In genomic region chr12:116346751-116347150, GRCh38 we compare ENCODE assay signal across 10 cellular contexts.
DNase-seq lines count a peak whose midpoint lies in the region; ATAC-seq, FAIRE-seq and TF ChIP-seq lines count a peak whose summit lies in the region.
"Had no signal": no experiment of that assay in that cellular context is flagged by ENCODE, and none has a peak within 500 bp of the region (broad histone marks: within the 10 kb centered on the region; RNA-seq: fewer than 3 reads in every experiment).

No MANE protein-coding gene starts in this region.

- POLR2A ChIA-PET in CD4-positive, alpha-beta memory T cell (lab: Charles Lee; ENCODE audit: partially characterized antibody), result no interaction called here

- no peaks in the 10 kb centered on the region for H3K4me1 Mint-ChIP-seq in CD4-positive, alpha-beta memory T cell

- no peak overlapping the region for H3K27ac ChIP-seq in CD4-positive, alpha-beta memory T cell (ENCODE audit: low read depth, low read length)

- H3K27me3 ChIP-seq in CD4-positive, alpha-beta memory T cell (ENCODE audit: insufficient read depth, low read length), result no peaks in the 10 kb centered on the region

- no peak overlapping the region for H3K27ac Mint-ChIP-seq in CD4-positive, alpha-beta memory T cell
- H3K27ac Mint-ChIP-seq: B cell had no signal

- H3K9me3 Mint-ChIP-seq in CD4-positive, alpha-beta memory T cell, result peaks cover 0 to 9% (median under 1%) of the 10 kb centered on the region in 8 donors

- in situ Hi-C loops in astrocyte of the cerebellum (cut with HindIII; ENCODE audit: low sequenced_read_pairs), result no loop called here

- no peak overlapping the region for H3K4me3 Mint-ChIP-seq in CD4-positive, alpha-beta memory T cell
- H3K4me3 Mint-ChIP-seq: B cell had no signal

- H3K27me3 Mint-ChIP-seq in CD4-positive, alpha-beta memory T cell, result peaks cover 3% of the 10 kb centered on the region in 2 donors
- H3K27me3 Mint-ChIP-seq: B cell had no signal

- no peak for ATAC-seq in HG02885 (IDR thresholded peaks at IDR 0.05; ENCODE audit: poor library complexity, unreplicated experiment)
- ATAC-seq in GM19395 (IDR thresholded peaks at IDR 0.05; ENCODE audit: unreplicated experiment), result no peak

- FAIRE-seq in urothelium cell line (lab: Jason Lieb, UNC), result no peak

- no peak overlapping the region for H3K4me3 ChIP-seq in astrocyte of the cerebellum (ENCODE audit: low read depth, low read length)
- no peak overlapping the region for H3K4me3 ChIP-seq in CD4-positive, alpha-beta memory T cell (ENCODE audit: low read length in 2 of 2)

- H3K36me3 ChIP-seq in CD4-positive, alpha-beta memory T cell (ENCODE audit: insufficient read depth, low read length), result no peaks in the 10 kb centered on the region

- peak; percentile 11 for DNase-seq in NCI-H2196 (lab: John Stamatoyannopoulos, UW; ENCODE audit: unreplicated experiment)
- DNase-seq in NCI-H2196 treated with DMSO at 0.1 percent for 48 hours (lab: John Stamatoyannopoulos, UW; ENCODE audit: unreplicated experiment), result no peak
- peak; percentile 78 for DNase-seq in astrocyte of the cerebellum (ENCODE audit: low read depth)
- DNase-seq in kidney glomerular epithelial cell (lab: John Stamatoyannopoulos, UW), result peak; percentile 38
- DNase-seq in urothelium cell line (ENCODE audit: low spot score), result peak; percentile 57
- no peak for DNase-seq in CD4-positive, alpha-beta memory T cell
- DNase-seq: activated CD4-positive, alpha-beta T cell treated with anti-CD3 and anti-CD28 coated beads, Interleukin-2, amount 50 U/mL, for 1 hour had no signal

- CTCF ChIA-PET in CD4-positive, alpha-beta memory T cell (lab: Charles Lee; ENCODE audit: partially characterized antibody), result no interaction called here

- no peaks in the 10 kb centered on the region for H3K9me3 ChIP-seq in CD4-positive, alpha-beta memory T cell (ENCODE audit: control insufficient read depth in 1 of 2, low read length in 2 of 2)

- H3K36me3 Mint-ChIP-seq in CD4-positive, alpha-beta memory T cell, result no peaks in the 10 kb centered on the region

- H3K4me1 ChIP-seq in CD4-positive, alpha-beta memory T cell (ENCODE audit: insufficient read depth, low read length), result no peaks in the 10 kb centered on the region

- intact Hi-C loops in CD4-positive, alpha-beta memory T cell (cut with micrococcal nuclease), result no loop called here

- no peak for TF ChIP-seq CTCF in astrocyte of the cerebellum (IDR thresholded peaks at IDR 0.05; ENCODE audit: low read depth, low read length, missing control alignments)

Comparison
In these comparisons a context has a peak if more than half of its experiments do, and no peak if none do; other contexts are left out.
1. DNase-seq: peak in NCI-H2196 (single experiment), astrocyte of the cerebellum (single experiment), kidney glomerular epithelial cell (single experiment) and urothelium cell line (single experiment); none in NCI-H2196 treated with DMSO at 0.1 percent for 48 hours (single experiment) and CD4-positive, alpha-beta memory T cell (0 of 5).